Comparison of ENCODE assay signal across 1 cellular context in the genomic region with DNA sequence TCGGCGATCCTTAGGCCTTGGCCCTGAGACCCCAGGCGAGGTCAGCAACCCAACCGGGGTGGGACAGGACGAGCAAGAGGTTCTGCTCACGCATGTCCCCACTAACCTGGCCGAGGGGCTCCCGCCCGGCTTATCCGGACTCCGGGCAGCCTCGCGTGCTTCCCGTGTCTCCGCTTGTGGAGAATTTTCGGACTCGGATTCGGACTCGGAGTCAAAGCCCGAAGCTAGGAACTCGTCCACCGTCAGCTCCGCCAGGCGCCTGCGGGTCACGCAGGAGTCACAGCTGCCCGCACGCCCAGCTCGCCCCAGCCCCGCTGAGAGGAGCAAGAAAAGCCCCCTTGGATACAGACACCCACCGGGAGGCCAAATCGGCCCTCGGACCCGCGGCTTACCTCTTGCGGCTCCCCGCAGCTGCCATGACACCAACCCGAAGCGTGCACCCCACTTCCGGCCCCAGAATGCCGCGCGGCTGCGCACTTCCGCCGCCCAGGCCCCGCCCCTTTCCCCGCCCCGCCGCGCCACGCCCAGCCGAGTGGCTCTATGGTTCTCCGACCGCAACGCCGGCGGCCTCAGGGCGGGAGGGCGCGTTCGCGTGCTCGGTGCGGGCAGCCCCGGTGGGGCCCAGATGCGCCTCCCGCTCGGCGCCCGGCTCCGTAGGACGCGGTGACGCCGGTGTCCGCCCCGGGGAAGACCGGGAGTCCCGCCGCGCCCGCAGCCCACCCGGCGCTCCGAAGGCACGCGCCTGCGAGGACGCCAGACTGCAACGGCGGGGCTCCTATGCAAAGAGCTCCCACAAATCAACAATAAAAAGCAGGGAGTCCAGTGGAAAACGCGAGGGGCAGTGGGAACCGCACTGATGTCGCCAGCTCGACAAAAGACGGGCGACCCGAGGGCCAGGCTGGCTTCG.
TF ChIP-seq lines count a peak whose summit lies in the region.

A gene (minus strand): TSS at position 434 of the 907 bp plus-strand sequence. CDS start 16 bp downstream, at position 418.

TF ChIP-seq in K562, 482 proteins besides CTCF, POLR2A, EP300 and RAD21 (continued from another document and continues in another):
- TF ChIP-seq, protein P1, sequence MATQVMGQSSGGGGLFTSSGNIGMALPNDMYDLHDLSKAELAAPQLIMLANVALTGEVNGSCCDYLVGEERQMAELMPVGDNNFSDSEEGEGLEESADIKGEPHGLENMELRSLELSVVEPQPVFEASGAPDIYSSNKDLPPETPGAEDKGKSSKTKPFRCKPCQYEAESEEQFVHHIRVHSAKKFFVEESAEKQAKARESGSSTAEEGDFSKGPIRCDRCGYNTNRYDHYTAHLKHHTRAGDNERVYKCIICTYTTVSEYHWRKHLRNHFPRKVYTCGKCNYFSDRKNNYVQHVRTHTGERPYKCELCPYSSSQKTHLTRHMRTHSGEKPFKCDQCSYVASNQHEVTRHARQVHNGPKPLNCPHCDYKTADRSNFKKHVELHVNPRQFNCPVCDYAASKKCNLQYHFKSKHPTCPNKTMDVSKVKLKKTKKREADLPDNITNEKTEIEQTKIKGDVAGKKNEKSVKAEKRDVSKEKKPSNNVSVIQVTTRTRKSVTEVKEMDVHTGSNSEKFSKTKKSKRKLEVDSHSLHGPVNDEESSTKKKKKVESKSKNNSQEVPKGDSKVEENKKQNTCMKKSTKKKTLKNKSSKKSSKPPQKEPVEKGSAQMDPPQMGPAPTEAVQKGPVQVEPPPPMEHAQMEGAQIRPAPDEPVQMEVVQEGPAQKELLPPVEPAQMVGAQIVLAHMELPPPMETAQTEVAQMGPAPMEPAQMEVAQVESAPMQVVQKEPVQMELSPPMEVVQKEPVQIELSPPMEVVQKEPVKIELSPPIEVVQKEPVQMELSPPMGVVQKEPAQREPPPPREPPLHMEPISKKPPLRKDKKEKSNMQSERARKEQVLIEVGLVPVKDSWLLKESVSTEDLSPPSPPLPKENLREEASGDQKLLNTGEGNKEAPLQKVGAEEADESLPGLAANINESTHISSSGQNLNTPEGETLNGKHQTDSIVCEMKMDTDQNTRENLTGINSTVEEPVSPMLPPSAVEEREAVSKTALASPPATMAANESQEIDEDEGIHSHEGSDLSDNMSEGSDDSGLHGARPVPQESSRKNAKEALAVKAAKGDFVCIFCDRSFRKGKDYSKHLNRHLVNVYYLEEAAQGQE (CRISPR knock-in tag; IDR thresholded peaks at IDR 0.05; ENCODE audit: low read depth): no peak
- TF ChIP-seq ZFP36 (IDR thresholded peaks at IDR 0.05; ENCODE audit: low read depth, low read length, partially characterized antibody) (peak; percentile 88), CHD4 (IDR thresholded peaks at IDR 0.05; ENCODE audit: insufficient read depth, insufficient replicate concordance, low read depth, low read length, poor library complexity, severe bottlenecking) (no peak), PML (IDR thresholded peaks at IDR 0.05; ENCODE audit: low read length) (peak; percentile 43; the same call in 1 of the 2 replicates), ZNF699 (CRISPR knock-in tag; IDR thresholded peaks at IDR 0.05; ENCODE audit: insufficient replicate concordance) (no peak), PHB (CRISPR knock-in tag; IDR thresholded peaks at IDR 0.05) (no peak), SAP30 (IDR thresholded peaks at IDR 0.05; ENCODE audit: borderline replicate concordance, insufficient read depth, low read depth, low read length, poor library complexity, severe bottlenecking) (peak; percentile 94), FOXA1 (IDR thresholded peaks at IDR 0.05; ENCODE audit: borderline replicate concordance) (no peak), POLR2AphosphoS5 (IDR thresholded peaks at IDR 0.05; ENCODE audit: control insufficient read depth, insufficient read depth, low read depth, low read length) (peak; percentile 56; the same call in 1 of the 2 replicates), SMARCA5 (IDR thresholded peaks at IDR 0.05) (no peak), CBX1 (IDR thresholded peaks at IDR 0.05; ENCODE audit: low read depth) (peak; percentile 63; the same call in 1 of the 2 replicates), MTA1 (IDR thresholded peaks at IDR 0.05; ENCODE audit: borderline replicate concordance) (no peak), CEBPG (CRISPR knock-in tag; IDR thresholded peaks at IDR 0.05) (0 out of 2 replicates have a peak, but pooled peaks have one; percentile 38), CEBPG (tag; conservative IDR thresholded peaks at IDR 0.05 in 1 of 2, IDR thresholded peaks at IDR 0.05 in 1 of 2) (no peak), STAT5A (IDR thresholded peaks at IDR 0.05; ENCODE audit: borderline replicate concordance, low read length) (no peak), ZNF436 (CRISPR knock-in tag; IDR thresholded peaks at IDR 0.05) (no peak; the same call in 1 of the 2 replicates), ATF1 (CRISPR knock-in tag; IDR thresholded peaks at IDR 0.05) (no peak), ATF1 (tag; IDR thresholded peaks at IDR 0.05) (peak; percentile 83), RBM15 (IDR thresholded peaks at IDR 0.05; ENCODE audit: insufficient read depth, low read length) (no peak), ZNF780A (CRISPR knock-in tag; IDR thresholded peaks at IDR 0.05) (no peak), TGIF2 (CRISPR knock-in tag; IDR thresholded peaks at IDR 0.05) (no peak), HDAC2 (IDR thresholded peaks at IDR 0.05) (peak; percentile 93), ZNF347 (CRISPR knock-in tag; IDR thresholded peaks at IDR 0.05; ENCODE audit: low read depth) (no peak), ZNF175 (CRISPR knock-in tag; IDR thresholded peaks at IDR 0.05; ENCODE audit: low read depth) (no peak), NR2C1 (IDR thresholded peaks at IDR 0.05) (no peak), NR2C1 (tag; IDR thresholded peaks at IDR 0.05) (no peak), TCF7L2 (IDR thresholded peaks at IDR 0.05; ENCODE audit: low read depth, low read length) (no peak), BHLHE40 (IDR thresholded peaks at IDR 0.05; ENCODE audit: low read length) (peak; percentile 42; the same call in 1 of the 2 replicates), NCOA2 (IDR thresholded peaks at IDR 0.05; ENCODE audit: partially characterized antibody in 2 of 2) (no peak)
- TF ChIP-seq, protein P2, sequence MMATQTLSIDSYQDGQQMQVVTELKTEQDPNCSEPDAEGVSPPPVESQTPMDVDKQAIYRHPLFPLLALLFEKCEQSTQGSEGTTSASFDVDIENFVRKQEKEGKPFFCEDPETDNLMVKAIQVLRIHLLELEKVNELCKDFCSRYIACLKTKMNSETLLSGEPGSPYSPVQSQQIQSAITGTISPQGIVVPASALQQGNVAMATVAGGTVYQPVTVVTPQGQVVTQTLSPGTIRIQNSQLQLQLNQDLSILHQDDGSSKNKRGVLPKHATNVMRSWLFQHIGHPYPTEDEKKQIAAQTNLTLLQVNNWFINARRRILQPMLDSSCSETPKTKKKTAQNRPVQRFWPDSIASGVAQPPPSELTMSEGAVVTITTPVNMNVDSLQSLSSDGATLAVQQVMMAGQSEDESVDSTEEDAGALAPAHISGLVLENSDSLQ (IDR thresholded peaks at IDR 0.05): peak; percentile 31; the same call in 1 of the 2 replicates
- TF ChIP-seq, protein P3, sequence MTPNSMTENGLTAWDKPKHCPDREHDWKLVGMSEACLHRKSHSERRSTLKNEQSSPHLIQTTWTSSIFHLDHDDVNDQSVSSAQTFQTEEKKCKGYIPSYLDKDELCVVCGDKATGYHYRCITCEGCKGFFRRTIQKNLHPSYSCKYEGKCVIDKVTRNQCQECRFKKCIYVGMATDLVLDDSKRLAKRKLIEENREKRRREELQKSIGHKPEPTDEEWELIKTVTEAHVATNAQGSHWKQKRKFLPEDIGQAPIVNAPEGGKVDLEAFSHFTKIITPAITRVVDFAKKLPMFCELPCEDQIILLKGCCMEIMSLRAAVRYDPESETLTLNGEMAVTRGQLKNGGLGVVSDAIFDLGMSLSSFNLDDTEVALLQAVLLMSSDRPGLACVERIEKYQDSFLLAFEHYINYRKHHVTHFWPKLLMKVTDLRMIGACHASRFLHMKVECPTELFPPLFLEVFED (CRISPR knock-in tag; conservative IDR thresholded peaks at IDR 0.05): no peak
- TF ChIP-seq, protein P4, sequence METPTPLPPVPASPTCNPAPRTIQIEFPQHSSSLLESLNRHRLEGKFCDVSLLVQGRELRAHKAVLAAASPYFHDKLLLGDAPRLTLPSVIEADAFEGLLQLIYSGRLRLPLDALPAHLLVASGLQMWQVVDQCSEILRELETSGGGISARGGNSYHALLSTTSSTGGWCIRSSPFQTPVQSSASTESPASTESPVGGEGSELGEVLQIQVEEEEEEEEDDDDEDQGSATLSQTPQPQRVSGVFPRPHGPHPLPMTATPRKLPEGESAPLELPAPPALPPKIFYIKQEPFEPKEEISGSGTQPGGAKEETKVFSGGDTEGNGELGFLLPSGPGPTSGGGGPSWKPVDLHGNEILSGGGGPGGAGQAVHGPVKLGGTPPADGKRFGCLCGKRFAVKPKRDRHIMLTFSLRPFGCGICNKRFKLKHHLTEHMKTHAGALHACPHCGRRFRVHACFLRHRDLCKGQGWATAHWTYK (CRISPR knock-in tag; IDR thresholded peaks at IDR 0.05): peak; percentile 72; the same call in 1 of the 2 replicates
- TF ChIP-seq, protein P5, sequence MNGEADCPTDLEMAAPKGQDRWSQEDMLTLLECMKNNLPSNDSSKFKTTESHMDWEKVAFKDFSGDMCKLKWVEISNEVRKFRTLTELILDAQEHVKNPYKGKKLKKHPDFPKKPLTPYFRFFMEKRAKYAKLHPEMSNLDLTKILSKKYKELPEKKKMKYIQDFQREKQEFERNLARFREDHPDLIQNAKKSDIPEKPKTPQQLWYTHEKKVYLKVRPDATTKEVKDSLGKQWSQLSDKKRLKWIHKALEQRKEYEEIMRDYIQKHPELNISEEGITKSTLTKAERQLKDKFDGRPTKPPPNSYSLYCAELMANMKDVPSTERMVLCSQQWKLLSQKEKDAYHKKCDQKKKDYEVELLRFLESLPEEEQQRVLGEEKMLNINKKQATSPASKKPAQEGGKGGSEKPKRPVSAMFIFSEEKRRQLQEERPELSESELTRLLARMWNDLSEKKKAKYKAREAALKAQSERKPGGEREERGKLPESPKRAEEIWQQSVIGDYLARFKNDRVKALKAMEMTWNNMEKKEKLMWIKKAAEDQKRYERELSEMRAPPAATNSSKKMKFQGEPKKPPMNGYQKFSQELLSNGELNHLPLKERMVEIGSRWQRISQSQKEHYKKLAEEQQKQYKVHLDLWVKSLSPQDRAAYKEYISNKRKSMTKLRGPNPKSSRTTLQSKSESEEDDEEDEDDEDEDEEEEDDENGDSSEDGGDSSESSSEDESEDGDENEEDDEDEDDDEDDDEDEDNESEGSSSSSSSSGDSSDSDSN (IDR thresholded peaks at IDR 0.05; ENCODE audit: borderline replicate concordance in 1 of 2, low read depth in 2 of 2, low read length in 2 of 2): peak in 1 of 2 experiments; percentile 70; a peak in 1 of 4 replicates
- TF ChIP-seq, protein P6, sequence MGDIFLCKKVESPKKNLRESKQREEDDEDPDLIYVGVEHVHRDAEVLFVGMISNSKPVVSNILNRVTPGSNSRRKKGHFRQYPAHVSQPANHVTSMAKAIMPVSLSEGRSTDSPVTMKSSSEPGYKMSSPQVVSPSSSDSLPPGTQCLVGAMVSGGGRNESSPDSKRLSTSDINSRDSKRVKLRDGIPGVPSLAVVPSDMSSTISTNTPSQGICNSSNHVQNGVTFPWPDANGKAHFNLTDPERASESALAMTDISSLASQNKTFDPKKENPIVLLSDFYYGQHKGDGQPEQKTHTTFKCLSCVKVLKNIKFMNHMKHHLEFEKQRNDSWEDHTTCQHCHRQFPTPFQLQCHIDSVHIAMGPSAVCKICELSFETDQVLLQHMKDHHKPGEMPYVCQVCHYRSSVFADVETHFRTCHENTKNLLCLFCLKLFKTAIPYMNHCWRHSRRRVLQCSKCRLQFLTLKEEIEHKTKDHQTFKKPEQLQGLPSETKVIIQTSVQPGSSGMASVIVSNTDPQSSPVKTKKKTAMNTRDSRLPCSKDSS (IDR thresholded peaks at IDR 0.05; ENCODE audit: low read depth, partially characterized antibody): no peak
- TF ChIP-seq, protein P7, sequence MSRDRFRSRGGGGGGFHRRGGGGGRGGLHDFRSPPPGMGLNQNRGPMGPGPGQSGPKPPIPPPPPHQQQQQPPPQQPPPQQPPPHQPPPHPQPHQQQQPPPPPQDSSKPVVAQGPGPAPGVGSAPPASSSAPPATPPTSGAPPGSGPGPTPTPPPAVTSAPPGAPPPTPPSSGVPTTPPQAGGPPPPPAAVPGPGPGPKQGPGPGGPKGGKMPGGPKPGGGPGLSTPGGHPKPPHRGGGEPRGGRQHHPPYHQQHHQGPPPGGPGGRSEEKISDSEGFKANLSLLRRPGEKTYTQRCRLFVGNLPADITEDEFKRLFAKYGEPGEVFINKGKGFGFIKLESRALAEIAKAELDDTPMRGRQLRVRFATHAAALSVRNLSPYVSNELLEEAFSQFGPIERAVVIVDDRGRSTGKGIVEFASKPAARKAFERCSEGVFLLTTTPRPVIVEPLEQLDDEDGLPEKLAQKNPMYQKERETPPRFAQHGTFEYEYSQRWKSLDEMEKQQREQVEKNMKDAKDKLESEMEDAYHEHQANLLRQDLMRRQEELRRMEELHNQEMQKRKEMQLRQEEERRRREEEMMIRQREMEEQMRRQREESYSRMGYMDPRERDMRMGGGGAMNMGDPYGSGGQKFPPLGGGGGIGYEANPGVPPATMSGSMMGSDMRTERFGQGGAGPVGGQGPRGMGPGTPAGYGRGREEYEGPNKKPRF (IDR thresholded peaks at IDR 0.05; ENCODE audit: low read depth, low read length): no peak
- TF ChIP-seq, protein P8, sequence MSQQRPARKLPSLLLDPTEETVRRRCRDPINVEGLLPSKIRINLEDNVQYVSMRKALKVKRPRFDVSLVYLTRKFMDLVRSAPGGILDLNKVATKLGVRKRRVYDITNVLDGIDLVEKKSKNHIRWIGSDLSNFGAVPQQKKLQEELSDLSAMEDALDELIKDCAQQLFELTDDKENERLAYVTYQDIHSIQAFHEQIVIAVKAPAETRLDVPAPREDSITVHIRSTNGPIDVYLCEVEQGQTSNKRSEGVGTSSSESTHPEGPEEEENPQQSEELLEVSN (IDR thresholded peaks at IDR 0.05; ENCODE audit: borderline replicate concordance in 1 of 2, extremely low read depth in 1 of 2, insufficient read depth in 1 of 2, insufficient read length in 1 of 2, low read depth in 1 of 2, low read length in 1 of 2, poor library complexity in 1 of 2, severe bottlenecking in 1 of 2): peak; percentile 18 to 48
- TF ChIP-seq, protein P9, sequence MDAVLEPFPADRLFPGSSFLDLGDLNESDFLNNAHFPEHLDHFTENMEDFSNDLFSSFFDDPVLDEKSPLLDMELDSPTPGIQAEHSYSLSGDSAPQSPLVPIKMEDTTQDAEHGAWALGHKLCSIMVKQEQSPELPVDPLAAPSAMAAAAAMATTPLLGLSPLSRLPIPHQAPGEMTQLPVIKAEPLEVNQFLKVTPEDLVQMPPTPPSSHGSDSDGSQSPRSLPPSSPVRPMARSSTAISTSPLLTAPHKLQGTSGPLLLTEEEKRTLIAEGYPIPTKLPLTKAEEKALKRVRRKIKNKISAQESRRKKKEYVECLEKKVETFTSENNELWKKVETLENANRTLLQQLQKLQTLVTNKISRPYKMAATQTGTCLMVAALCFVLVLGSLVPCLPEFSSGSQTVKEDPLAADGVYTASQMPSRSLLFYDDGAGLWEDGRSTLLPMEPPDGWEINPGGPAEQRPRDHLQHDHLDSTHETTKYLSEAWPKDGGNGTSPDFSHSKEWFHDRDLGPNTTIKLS (IDR thresholded peaks at IDR 0.05; ENCODE audit: borderline replicate concordance, low read depth): no peak
- TF ChIP-seq, protein P10, sequence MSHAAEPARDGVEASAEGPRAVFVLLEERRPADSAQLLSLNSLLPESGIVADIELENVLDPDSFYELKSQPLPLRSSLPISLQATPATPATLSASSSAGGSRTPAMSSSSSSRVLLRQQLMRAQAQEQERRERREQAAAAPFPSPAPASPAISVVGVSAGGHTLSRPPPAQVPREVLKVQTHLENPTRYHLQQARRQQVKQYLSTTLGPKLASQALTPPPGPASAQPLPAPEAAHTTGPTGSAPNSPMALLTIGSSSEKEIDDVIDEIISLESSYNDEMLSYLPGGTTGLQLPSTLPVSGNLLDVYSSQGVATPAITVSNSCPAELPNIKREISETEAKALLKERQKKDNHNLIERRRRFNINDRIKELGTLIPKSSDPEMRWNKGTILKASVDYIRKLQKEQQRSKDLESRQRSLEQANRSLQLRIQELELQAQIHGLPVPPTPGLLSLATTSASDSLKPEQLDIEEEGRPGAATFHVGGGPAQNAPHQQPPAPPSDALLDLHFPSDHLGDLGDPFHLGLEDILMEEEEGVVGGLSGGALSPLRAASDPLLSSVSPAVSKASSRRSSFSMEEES (CRISPR knock-in tag; IDR thresholded peaks at IDR 0.05): no peak
